ENCODE assay signal across 8 cellular contexts in the genomic region with DNA sequence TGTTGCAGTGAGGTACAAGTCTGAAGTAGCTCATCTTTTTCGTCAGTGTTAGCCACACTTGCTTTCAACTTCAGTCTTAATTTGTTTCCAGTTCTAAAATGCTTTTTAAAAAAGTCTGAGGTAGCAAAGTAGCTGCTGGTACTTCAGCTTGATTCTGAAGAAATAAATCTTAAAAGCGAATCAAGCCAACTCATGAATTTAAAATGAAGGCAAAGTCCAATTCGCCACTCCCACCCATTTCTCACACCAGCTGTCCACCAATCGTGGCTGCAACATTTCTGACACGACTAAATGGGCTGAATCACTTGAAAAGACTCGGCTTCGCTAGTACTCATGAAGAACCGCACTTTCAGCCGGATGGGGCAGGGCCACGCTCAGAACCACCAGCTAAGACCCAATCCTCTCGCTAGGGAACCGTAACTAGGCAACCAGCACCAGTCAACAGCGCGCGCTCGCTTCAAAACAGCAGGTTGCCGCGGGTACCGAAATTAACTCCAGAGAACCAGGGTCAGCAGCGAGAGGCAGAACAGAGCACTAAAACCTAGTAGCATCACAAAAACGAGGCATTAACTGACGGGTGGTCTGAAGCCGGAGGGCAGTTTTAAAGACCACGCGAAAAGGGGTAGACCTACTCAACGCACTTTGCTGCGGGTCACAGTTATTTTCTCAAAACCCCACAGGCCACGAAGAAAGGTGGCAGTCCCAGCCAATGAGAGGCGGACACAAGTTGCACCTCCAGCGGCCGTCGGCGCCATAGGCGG. TPM values are rescaled to one million over a fixed set of nuclear protein-coding genes. Genes with fewer than 3 reads are reported as not detected.
DNase-seq lines count a peak whose midpoint lies in the region; ATAC-seq and TF ChIP-seq lines count a peak whose summit lies in the region.

No MANE protein-coding gene starts in this region.

- no peak overlapping the region for H3K23ac ChIP-seq in mesendoderm (ENCODE audit: low read length)

- H2AK5ac ChIP-seq in mesendoderm (ENCODE audit: low read length) = no peak overlapping the region

- H3K79me2 ChIP-seq in mesendoderm (ENCODE audit: control insufficient read depth, insufficient read depth, low read length) = peaks cover 52% of the 10 kb centered on the region

- H3K27me3 ChIP-seq in endodermal cell (ENCODE audit: control insufficient read depth, insufficient read depth, low read length, poor library complexity, severe bottlenecking) = no peaks in the 10 kb centered on the region
- H3K27me3 ChIP-seq in mesendoderm (ENCODE audit: insufficient read depth, low read length, poor library complexity) = no peaks in the 10 kb centered on the region

- peak overlapping the region; percentile 73 for H3K4me2 ChIP-seq in mesendoderm (ENCODE audit: low read length)

- H3K9me3 Mint-ChIP-seq in endodermal cell = no peaks in the 10 kb centered on the region

- H3K36me3 Mint-ChIP-seq in endodermal cell (ENCODE audit: low read depth) = peaks cover 4% of the 10 kb centered on the region

- peak overlapping the region; percentile 97 for H3K56ac ChIP-seq in mesendoderm (ENCODE audit: low read length)

- WGBS in endodermal cell (ENCODE audit: insufficient coverage in 1 of 2, insufficient read length in 1 of 2), 2 experiments = 1 to 3% methylated on average over 14 to 34 of the region's 34 CpGs
- WGBS in mesendoderm (ENCODE audit: extremely low coverage, insufficient coverage, low lambda C conversion rate) = no CpG with 5 or more reads among the region's 34 CpGs

- no peak overlapping the region for H2BK15ac ChIP-seq in mesendoderm (replicated peaks; ENCODE audit: low read depth)

- peaks cover 4% of the 10 kb centered on the region for H3K4me1 ChIP-seq in endodermal cell (ENCODE audit: control insufficient read depth, insufficient read depth, low read length)
- no peaks in the 10 kb centered on the region for H3K4me1 ChIP-seq in mesendoderm (ENCODE audit: control insufficient read depth, low read depth, low read length)

- peak overlapping the region; percentile 58 for H2BK5ac ChIP-seq in mesendoderm (ENCODE audit: low read length)

- H3K4me3 Mint-ChIP-seq in endodermal cell = peak overlapping the region; percentile 99

- no peak overlapping the region for H4K5ac ChIP-seq in mesendoderm (ENCODE audit: low read length)

- peak overlapping the region; percentile 91 for H3K4me3 ChIP-seq in endodermal cell (ENCODE audit: low read length)
- H3K4me3 ChIP-seq in mesendoderm (ENCODE audit: low read length) = peak overlapping the region; percentile 94

- H3K27ac Mint-ChIP-seq in endodermal cell = peak overlapping the region; percentile 100

- DNase-seq in AG08395 (ENCODE audit: low spot score) (peak; percentile 91), NK-92 (lab: John Stamatoyannopoulos, UW; ENCODE audit: unreplicated experiment) (peak; percentile 59), endodermal cell (peak; percentile 88), mesendoderm (peak; percentile 94)
- peak; percentile 78 for DNase-seq in activated CD8-positive, alpha-beta memory T cell treated with anti-CD3 and anti-CD28 coated beads, Interleukin-2, amount 50 U/mL, for 4 hours
- DNase-seq in stimulated activated CD8-positive, alpha-beta memory T cell treated with anti-CD3 and anti-CD28 coated beads, Interleukin-15, amount 100 ng/mL, for 1 hour (ENCODE audit: low read depth) = peak; percentile 78

- no peaks in the 10 kb centered on the region for H3K36me3 ChIP-seq in endodermal cell (ENCODE audit: control insufficient read depth, insufficient read depth, low read length)
- H3K36me3 ChIP-seq in mesendoderm (ENCODE audit: control insufficient read depth, insufficient read depth, low read length) = no peaks in the 10 kb centered on the region

- H3K27ac ChIP-seq in endodermal cell (ENCODE audit: low read depth, low read length) (peak overlapping the region; percentile 99), mesendoderm (ENCODE audit: low read depth, low read length) (peak overlapping the region; percentile 65)

- no peak overlapping the region for H2BK120ac ChIP-seq in mesendoderm (ENCODE audit: low read depth, low read length)

- H3K9ac ChIP-seq in endodermal cell (ENCODE audit: extremely low read depth, low read length, poor library complexity, severe bottlenecking) (peak overlapping the region; percentile 100), mesendoderm (ENCODE audit: low read length) (peak overlapping the region; percentile 96)

- H3K4ac ChIP-seq in mesendoderm (ENCODE audit: low read depth, low read length) = peak overlapping the region; percentile 50

- no peak overlapping the region for H3K18ac ChIP-seq in mesendoderm (ENCODE audit: low read length)

- ATAC-seq in GM19023 (IDR thresholded peaks at IDR 0.05; ENCODE audit: unreplicated experiment) (peak; percentile 40), HG03432 (IDR thresholded peaks at IDR 0.05; ENCODE audit: unreplicated experiment) (peak; percentile 27)

- H4K8ac ChIP-seq in mesendoderm (ENCODE audit: low read depth, low read length) = no peak overlapping the region

- peak; percentile 48 for TF ChIP-seq CTCF in endodermal cell (conservative IDR thresholded peaks at IDR 0.05)

- peaks cover 34% of the 10 kb centered on the region for H3K4me1 Mint-ChIP-seq in endodermal cell

- no peaks in the 10 kb centered on the region for H3K9me3 ChIP-seq in endodermal cell (ENCODE audit: control insufficient read depth, low read length)

- no peaks in the 10 kb centered on the region for H3K27me3 Mint-ChIP-seq in endodermal cell (ENCODE audit: insufficient read depth)

- no peaks in the 10 kb centered on the region for H3K79me1 ChIP-seq in mesendoderm (ENCODE audit: low read length)

RNA-seq across cellular contexts. Expression of a gene that starts 0.9 kb away (rescaled TPM):
- 100 to 1,000 TPM; 130 to 194 TPM for total RNA-seq in endodermal cell
- polyA plus RNA-seq in endodermal cell (2013, experiment 1 of 2) = 147 TPM
- polyA plus RNA-seq in endodermal cell (2013, experiment 2 of 2) = 135 TPM
- polyA plus RNA-seq in mesendoderm (2013, experiment 1 of 2) = 221 TPM
- polyA plus RNA-seq in mesendoderm (2013, experiment 2 of 2) = 213 TPM

RNA-seq across cellular contexts. Expression of a gene that starts 38.6 kb away (rescaled TPM):
- total RNA-seq in endodermal cell = 1 to 10 TPM; 4.0 to 6.3 TPM
- polyA plus RNA-seq in endodermal cell (2013, experiment 1 of 2) = 8.2 TPM
- polyA plus RNA-seq in endodermal cell (2013, experiment 2 of 2) = 8.4 TPM
- 14.9 TPM for polyA plus RNA-seq in mesendoderm (2013, experiment 1 of 2)
- 16.7 TPM for polyA plus RNA-seq in mesendoderm (2013, experiment 2 of 2)

Comparison
In these comparisons a context has a peak if more than half of its experiments do, and no peak if none do; other contexts are left out.
1. Peak in every context shown above with its lines: DNase-seq, ATAC-seq, H3K4me3 ChIP-seq and H3K27ac ChIP-seq.